8 cellular contexts compared by ENCODE assay signal in the genomic region with DNA sequence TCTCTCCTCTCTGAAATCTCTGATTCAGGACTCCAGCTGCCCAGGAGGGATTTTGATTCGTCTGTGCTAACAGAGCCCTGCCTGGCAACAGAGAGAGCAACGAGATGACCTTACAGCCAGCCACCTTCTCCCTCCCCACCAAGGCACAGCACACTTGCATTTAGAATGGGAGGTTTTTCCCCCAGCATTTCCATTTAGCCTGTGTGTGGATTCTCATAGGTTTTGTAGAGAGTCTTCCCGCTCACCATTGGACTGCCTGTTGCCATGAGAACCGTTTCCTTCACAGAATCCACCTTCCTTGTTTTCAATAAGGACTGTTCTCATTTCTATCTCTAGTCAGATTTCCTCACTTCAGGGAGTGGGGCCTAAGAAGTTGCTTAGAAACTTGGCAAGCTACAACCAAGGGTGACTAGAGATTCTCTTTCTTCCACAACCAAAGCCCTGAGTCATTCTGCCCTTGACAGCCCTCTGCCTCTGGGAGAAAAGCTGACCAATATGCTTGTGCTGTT. TPM values are rescaled to one million over a fixed set of nuclear protein-coding genes. Genes with fewer than 3 reads are reported as not detected.
DNase-seq lines count a peak whose midpoint lies in the region; ATAC-seq, FAIRE-seq and TF ChIP-seq lines count a peak whose summit lies in the region.

No MANE protein-coding gene starts in this region.

- peaks cover 13% of the 10 kb centered on the region for H3K36me3 Mint-ChIP-seq in HFFc6 (ENCODE audit: low read depth)

- CTCF ChIA-PET in HepG2 (lab: Yijun Ruan, JAX; ENCODE audit: low intra/inter-chr PET ratio, low total read pairs): no interaction called here

- intact Hi-C loops in HepG2 (cut with micrococcal nuclease; ENCODE audit: unreplicated experiment): loop anchor here (1.0 kb wide), 1 partner anchor 16 kb away; no protein-coding TSS in a partner anchor

- H3K4me3 ChIP-seq in AG10803 (ENCODE audit: low read length) (no peak overlapping the region), astrocyte of the spinal cord (ENCODE audit: low read depth, low read length) (no peak overlapping the region), HepG2 (replicated peaks in 1 of 3; ENCODE audit: insufficient read depth in 1 of 3, low read depth in 2 of 3, low read length in 3 of 3) (no peak overlapping the region)

- DNase-seq in AG10803 (ENCODE audit: low read depth) (peak; percentile 92), HFFc6 (peak; percentile 91), astrocyte of the spinal cord (ENCODE audit: low read depth, low spot score) (peak; percentile 94), HepG2 (ENCODE audit: low spot score) (no peak)
- DNase-seq in stimulated activated CD4-positive, alpha-beta T cell treated with anti-CD3 and anti-CD28 coated beads, Interleukin-2, amount 100 ng/mL, for 48 hours: no peak

- peak overlapping the region; percentile 90 for H3K27ac Mint-ChIP-seq in HFFc6

- no peaks in the 10 kb centered on the region for H3K79me2 ChIP-seq in HepG2 (ENCODE audit: insufficient read depth, low read length)

- H3K9me3 Mint-ChIP-seq in HFFc6: no peaks in the 10 kb centered on the region

- TF ChIP-seq POLR2A in HepG2 (IDR thresholded peaks at IDR 0.05; ENCODE audit: insufficient read depth in 1 of 2, low read depth in 2 of 2, low read length in 2 of 2): no peak

- peaks cover 61% of the 10 kb centered on the region for H3K4me1 Mint-ChIP-seq in HFFc6 (ENCODE audit: low read depth)

- H2AFZ ChIP-seq in HepG2 (ENCODE audit: low read length): no peak overlapping the region

- no peak overlapping the region for H3K9ac ChIP-seq in HepG2 (ENCODE audit: insufficient read depth, low read depth, low read length)

- WGBS in HepG2 (ENCODE audit: low lambda C conversion rate): 92% methylated on average over 4 of the region's 4 CpGs

- TF ChIP-seq CTCF in AG10803 (conservative IDR thresholded peaks at IDR 0.05; ENCODE audit: low read length) (no peak), HFFc6 (IDR thresholded peaks at IDR 0.05) (no peak), astrocyte of the spinal cord (IDR thresholded peaks at IDR 0.05; ENCODE audit: low read depth, low read length) (no peak), HepG2 (CRISPR knock-in tag; IDR thresholded peaks at IDR 0.05) (no peak)

- peaks cover 3% of the 10 kb centered on the region; the same call in 1 of the 2 replicates for H4K20me1 ChIP-seq in HepG2 (ENCODE audit: insufficient read depth, low read length)

- no TSS peak for BruUV-seq in HepG2 (replicated peaks; lab: Mats Ljungman, UMichigan)

- no peak for ATAC-seq in HepG2
- no peak for ATAC-seq in HG03521 (IDR thresholded peaks at IDR 0.05; ENCODE audit: unreplicated experiment)
- ATAC-seq in GM19035 (IDR thresholded peaks at IDR 0.05; ENCODE audit: unreplicated experiment): no peak
- no peak for ATAC-seq in HG03025 (IDR thresholded peaks at IDR 0.05; ENCODE audit: low FRiP score, unreplicated experiment)

- H3K9me3 ChIP-seq in HepG2 (ENCODE audit: low read length): no peaks in the 10 kb centered on the region

- no peak for TF ChIP-seq RAD21 in HepG2 (CRISPR knock-in tag; IDR thresholded peaks at IDR 0.05)

- TF ChIP-seq EP300 in HepG2 (IDR thresholded peaks at IDR 0.05; ENCODE audit: low read depth in 2 of 2, low read length in 2 of 2) (no peak), HepG2 (CRISPR knock-in tag; IDR thresholded peaks at IDR 0.05; ENCODE audit: borderline replicate concordance) (no peak)

- H3K27ac ChIP-seq in HepG2 (ENCODE audit: extremely low read length, insufficient read depth, low read length): no peak overlapping the region

- POLR2A ChIA-PET in HepG2 (lab: Yijun Ruan, JAX): no interaction called here

- peak overlapping the region; percentile 27; the same call in 1 of the 2 replicates for H3K4me3 Mint-ChIP-seq in HFFc6

- no peaks in the 10 kb centered on the region for H3K27me3 ChIP-seq in HepG2 (ENCODE audit: control insufficient read depth in 1 of 2, insufficient read depth in 2 of 2, low read length in 2 of 2)

- no peak for FAIRE-seq in HepG2 (lab: Jason Lieb, UNC)

- H3K27me3 Mint-ChIP-seq in HFFc6 (ENCODE audit: insufficient read depth): peaks cover 14% of the 10 kb centered on the region

- in situ Hi-C loops in astrocyte of the spinal cord (cut with HindIII; ENCODE audit: low sequenced_read_pairs) (no loop called here), HepG2 (cut with HindIII; ENCODE audit: extremely low pct_ligation_motif_present, low pct_unique_long_range_greater_than_20kb) (no loop called here)

- no peak overlapping the region for H3K4me2 ChIP-seq in HepG2 (ENCODE audit: low read depth, low read length)

- peaks cover 24% of the 10 kb centered on the region for H3K4me1 ChIP-seq in HepG2 (ENCODE audit: insufficient read depth, low read length)

- H3K36me3 ChIP-seq in HepG2 (replicated peaks in 1 of 2; ENCODE audit: control insufficient read depth in 1 of 2, insufficient read depth in 2 of 2, low read length in 2 of 2): peaks cover 3 to 12% of the 10 kb centered on the region in 2 experiments; a peak in 4 of 5 replicates

RNA-seq across cellular contexts. Expression of gene IKBKE, which starts 5.8 kb away (rescaled TPM):
- 10 to 100 TPM; 15.1 to 19.6 (median 17.1) TPM for total RNA-seq in HFFc6 (2021; fragmentation: NEBNext Ultra II Directional; extraction: Animal tissue kit (Norgen Biotek cat#: 25700))
- 4.0 and 5.8 TPM in 2 replicates for total RNA-seq in HepG2 (2016; rRNA removed; fragmentation: Illumina TruSeq; extraction: Trizol)
- total RNA-seq in HepG2 (2016; cell fraction: cytosol; rRNA removed; fragmentation: Illumina TruSeq; extraction: Trizol; ENCODE audit: low read depth): 1.5 and 1.8 TPM in 2 replicates
- total RNA-seq in HepG2 (2016; cell fraction: insoluble cytoplasmic fraction; rRNA removed; fragmentation: Illumina TruSeq; extraction: Trizol): 4.8 and 5.0 TPM in 2 replicates
- total RNA-seq in HepG2 (2016; cell fraction: membrane; rRNA removed; fragmentation: Illumina TruSeq; extraction: Trizol): 3.2 and 5.3 TPM in 2 replicates
- 4.7 and 6.1 TPM in 2 replicates for total RNA-seq in HepG2 (2016; cell fraction: nucleus; rRNA removed; fragmentation: Illumina TruSeq; extraction: Trizol)
- polyA plus RNA-seq in HepG2 (2011; rRNA removed): 3.7 and 4.5 TPM in 2 replicates
- polyA plus RNA-seq in HepG2 (2011; cell fraction: cytosol; rRNA removed): 2.1 and 3.7 TPM in 2 replicates
- polyA plus RNA-seq in HepG2 (2011; cell fraction: nucleus; rRNA removed): 11.0 and 15.9 TPM in 2 replicates
- polyA plus RNA-seq in HepG2 (2012): 0.95 and 1.4 TPM in 2 replicates
- polyA plus RNA-seq in HepG2 (2016; cell fraction: cytosol; fragmentation: Illumina TruSeq; extraction: Trizol; ENCODE audit: low read depth): 2.2 and 2.8 TPM in 2 replicates
- 3.9 and 4.3 TPM in 2 replicates for polyA plus RNA-seq in HepG2 (2016; cell fraction: insoluble cytoplasmic fraction; fragmentation: Illumina TruSeq; extraction: Trizol; ENCODE audit: low read depth)
- 1.9 and 2.6 TPM in 2 replicates for polyA plus RNA-seq in HepG2 (2016; cell fraction: membrane; fragmentation: Illumina TruSeq; extraction: Trizol; ENCODE audit: low read depth)
- polyA plus RNA-seq in HepG2 (2016; cell fraction: nucleus; fragmentation: Illumina TruSeq; extraction: Trizol; ENCODE audit: insufficient read depth, low read depth): 7.2 and 7.3 TPM in 2 replicates
- 8.9 and 22.1 TPM in 2 replicates for polyA minus RNA-seq in HepG2 (2011; rRNA and poly(A)+ RNA removed; ENCODE audit: low replicate concordance)
- polyA minus RNA-seq in HepG2 (2011; cell fraction: cytosol; rRNA and poly(A)+ RNA removed): 1.3 and 2.0 TPM in 2 replicates
- 7.3 and 8.9 TPM in 2 replicates for polyA minus RNA-seq in HepG2 (2011; cell fraction: nucleus; rRNA and poly(A)+ RNA removed)

RNA-seq across cellular contexts. Expression of gene RASSF5, which starts 42.8 kb away (rescaled TPM):
- total RNA-seq in HFFc6 (2021; fragmentation: NEBNext Ultra II Directional; extraction: Animal tissue kit (Norgen Biotek cat#: 25700)): 1 to 10 TPM in 2 of 6 experiments, under 1 TPM in 4; 0.52 to 1.1 (median 0.82) TPM
- total RNA-seq in HepG2 (2016; rRNA removed; fragmentation: Illumina TruSeq; extraction: Trizol): 0.18 and 0.49 TPM in 2 replicates
- 0.09 TPM in 1 of 2 replicates, not detected in the other for total RNA-seq in HepG2 (2016; cell fraction: cytosol; rRNA removed; fragmentation: Illumina TruSeq; extraction: Trizol; ENCODE audit: low read depth)
- total RNA-seq in HepG2 (2016; cell fraction: insoluble cytoplasmic fraction; rRNA removed; fragmentation: Illumina TruSeq; extraction: Trizol): 0.24 and 0.36 TPM in 2 replicates
- total RNA-seq in HepG2 (2016; cell fraction: membrane; rRNA removed; fragmentation: Illumina TruSeq; extraction: Trizol): 0.14 and 0.19 TPM in 2 replicates
- total RNA-seq in HepG2 (2016; cell fraction: nucleus; rRNA removed; fragmentation: Illumina TruSeq; extraction: Trizol): 0.22 and 0.47 TPM in 2 replicates
- polyA plus RNA-seq in HepG2 (2011; rRNA removed): 0.40 and 0.50 TPM in 2 replicates
- 0.27 and 0.47 TPM in 2 replicates for polyA plus RNA-seq in HepG2 (2011; cell fraction: cytosol; rRNA removed)
- polyA plus RNA-seq in HepG2 (2011; cell fraction: nucleus; rRNA removed): 0.58 and 0.66 TPM in 2 replicates
- polyA plus RNA-seq in HepG2 (2012): 0.76 and 2.1 TPM in 2 replicates
- polyA plus RNA-seq in HepG2 (2016; cell fraction: cytosol; fragmentation: Illumina TruSeq; extraction: Trizol; ENCODE audit: low read depth): 0.03 and 0.06 TPM in 2 replicates
- polyA plus RNA-seq in HepG2 (2016; cell fraction: insoluble cytoplasmic fraction; fragmentation: Illumina TruSeq; extraction: Trizol; ENCODE audit: low read depth): 0.21 and 0.29 TPM in 2 replicates
- polyA plus RNA-seq in HepG2 (2016; cell fraction: membrane; fragmentation: Illumina TruSeq; extraction: Trizol; ENCODE audit: low read depth): 0.09 and 0.11 TPM in 2 replicates
- polyA plus RNA-seq in HepG2 (2016; cell fraction: nucleus; fragmentation: Illumina TruSeq; extraction: Trizol; ENCODE audit: insufficient read depth, low read depth): 0.43 and 0.48 TPM in 2 replicates
- 0.30 and 18.0 TPM in 2 replicates for polyA minus RNA-seq in HepG2 (2011; rRNA and poly(A)+ RNA removed; ENCODE audit: low replicate concordance)
- 0.49 and 1.3 TPM in 2 replicates for polyA minus RNA-seq in HepG2 (2011; cell fraction: cytosol; rRNA and poly(A)+ RNA removed)
- 0.26 and 0.50 TPM in 2 replicates for polyA minus RNA-seq in HepG2 (2011; cell fraction: nucleus; rRNA and poly(A)+ RNA removed)

Comparison
In these comparisons a context has a peak if more than half of its experiments do, and no peak if none do; other contexts are left out.
1. DNase-seq: peak in AG10803 (single experiment), HFFc6 (single experiment) and astrocyte of the spinal cord (single experiment); none in HepG2 (single experiment) and stimulated activated CD4-positive, alpha-beta T cell treated with anti-CD3 and anti-CD28 coated beads, Interleukin-2, amount 100 ng/mL, for 48 hours (0 of 2).